ENCODE assay signal across 4 cellular contexts in genomic region chr12:65660096-65660495, GRCh38.
A peak's percentile ranks its signal among the peaks of the same experiment; 100 is the strongest.
TF ChIP-seq lines count a peak whose summit lies in the region.

No MANE protein-coding gene starts in this region.

TF ChIP-seq in IMR-90, 13 proteins besides CTCF, POLR2A, EP300 and RAD21:
- no peak for TF ChIP-seq SMC3 (IDR thresholded peaks at IDR 0.05; ENCODE audit: low read depth, low read length)
- TF ChIP-seq FOS (IDR thresholded peaks at IDR 0.05; ENCODE audit: low read depth, low read length) = no peak
- no peak for TF ChIP-seq NFE2L2 (IDR thresholded peaks at IDR 0.05; ENCODE audit: low read depth, low read length)
- no peak for TF ChIP-seq BHLHE40 (IDR thresholded peaks at IDR 0.05; ENCODE audit: low read depth, low read length)
- TF ChIP-seq MAZ (IDR thresholded peaks at IDR 0.05; ENCODE audit: borderline replicate concordance, low read depth, low read length) = no peak
- no peak for TF ChIP-seq CHD1 (IDR thresholded peaks at IDR 0.05; ENCODE audit: low read depth, low read length)
- TF ChIP-seq, protein P1, sequence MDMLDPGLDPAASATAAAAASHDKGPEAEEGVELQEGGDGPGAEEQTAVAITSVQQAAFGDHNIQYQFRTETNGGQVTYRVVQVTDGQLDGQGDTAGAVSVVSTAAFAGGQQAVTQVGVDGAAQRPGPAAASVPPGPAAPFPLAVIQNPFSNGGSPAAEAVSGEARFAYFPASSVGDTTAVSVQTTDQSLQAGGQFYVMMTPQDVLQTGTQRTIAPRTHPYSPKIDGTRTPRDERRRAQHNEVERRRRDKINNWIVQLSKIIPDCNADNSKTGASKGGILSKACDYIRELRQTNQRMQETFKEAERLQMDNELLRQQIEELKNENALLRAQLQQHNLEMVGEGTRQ (IDR thresholded peaks at IDR 0.05; ENCODE audit: low read depth, low read length) = no peak
- no peak for TF ChIP-seq ELK1 (IDR thresholded peaks at IDR 0.05; ENCODE audit: borderline replicate concordance, low read depth, low read length)
- no peak for TF ChIP-seq RFX5 (IDR thresholded peaks at IDR 0.05; ENCODE audit: low read depth, low read length)
- no peak for TF ChIP-seq MXI1 (IDR thresholded peaks at IDR 0.05; ENCODE audit: borderline replicate concordance, low read depth, low read length)
- TF ChIP-seq RCOR1 (IDR thresholded peaks at IDR 0.05; ENCODE audit: insufficient replicate concordance, low read length) = no peak
- TF ChIP-seq CEBPB (IDR thresholded peaks at IDR 0.05; ENCODE audit: low read depth, low read length) = no peak
- TF ChIP-seq MAFK (IDR thresholded peaks at IDR 0.05; ENCODE audit: low read depth, low read length) = no peak
TF ChIP-seq in IMR-90: peak in this region for 0.

TF ChIP-seq in K562, 482 proteins besides CTCF, POLR2A, EP300 and RAD21:
- TF ChIP-seq HNRNPH1 (optimal IDR thresholded peaks at IDR 0.05; ENCODE audit: low read depth, low read length) = no peak
- TF ChIP-seq, protein P2, sequence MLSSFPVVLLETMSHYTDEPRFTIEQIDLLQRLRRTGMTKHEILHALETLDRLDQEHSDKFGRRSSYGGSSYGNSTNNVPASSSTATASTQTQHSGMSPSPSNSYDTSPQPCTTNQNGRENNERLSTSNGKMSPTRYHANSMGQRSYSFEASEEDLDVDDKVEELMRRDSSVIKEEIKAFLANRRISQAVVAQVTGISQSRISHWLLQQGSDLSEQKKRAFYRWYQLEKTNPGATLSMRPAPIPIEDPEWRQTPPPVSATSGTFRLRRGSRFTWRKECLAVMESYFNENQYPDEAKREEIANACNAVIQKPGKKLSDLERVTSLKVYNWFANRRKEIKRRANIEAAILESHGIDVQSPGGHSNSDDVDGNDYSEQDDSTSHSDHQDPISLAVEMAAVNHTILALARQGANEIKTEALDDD (IDR thresholded peaks at IDR 0.05) = peak; percentile 70

TF ChIP-seq in endothelial cell of umbilical vein, 7 proteins besides CTCF, POLR2A, EP300 and RAD21:
- TF ChIP-seq, protein P3, sequence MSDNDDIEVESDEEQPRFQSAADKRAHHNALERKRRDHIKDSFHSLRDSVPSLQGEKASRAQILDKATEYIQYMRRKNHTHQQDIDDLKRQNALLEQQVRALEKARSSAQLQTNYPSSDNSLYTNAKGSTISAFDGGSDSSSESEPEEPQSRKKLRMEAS (IDR thresholded peaks at IDR 0.05; ENCODE audit: insufficient read depth, insufficient read length) = no peak
- TF ChIP-seq FOS (IDR thresholded peaks at IDR 0.05; ENCODE audit: borderline replicate concordance, insufficient read depth, low read length) (no peak), MYC (IDR thresholded peaks at IDR 0.05; ENCODE audit: low read depth, low read length) (no peak), EZH2 (IDR thresholded peaks at IDR 0.05; ENCODE audit: borderline replicate concordance, low read depth, low read length, severe bottlenecking) (no peak), JUN (IDR thresholded peaks at IDR 0.05; ENCODE audit: borderline replicate concordance, insufficient read depth, insufficient read length, low read depth) (no peak), POLR2AphosphoS5 (IDR thresholded peaks at IDR 0.05; ENCODE audit: insufficient read depth, low read depth, low read length) (no peak), GATA2 (IDR thresholded peaks at IDR 0.05; ENCODE audit: insufficient read depth, insufficient read length, low read depth, low read length) (no peak)

TF ChIP-seq in WTC11, 78 proteins besides CTCF, POLR2A, EP300 and RAD21:
- TF ChIP-seq PREB (CRISPR knock-in tag; IDR thresholded peaks at IDR 0.05; ENCODE audit: borderline replicate concordance) = no peak
- TF ChIP-seq FOXJ3 (CRISPR knock-in tag; IDR thresholded peaks at IDR 0.05; ENCODE audit: borderline replicate concordance) = no peak
- TF ChIP-seq, protein P4, sequence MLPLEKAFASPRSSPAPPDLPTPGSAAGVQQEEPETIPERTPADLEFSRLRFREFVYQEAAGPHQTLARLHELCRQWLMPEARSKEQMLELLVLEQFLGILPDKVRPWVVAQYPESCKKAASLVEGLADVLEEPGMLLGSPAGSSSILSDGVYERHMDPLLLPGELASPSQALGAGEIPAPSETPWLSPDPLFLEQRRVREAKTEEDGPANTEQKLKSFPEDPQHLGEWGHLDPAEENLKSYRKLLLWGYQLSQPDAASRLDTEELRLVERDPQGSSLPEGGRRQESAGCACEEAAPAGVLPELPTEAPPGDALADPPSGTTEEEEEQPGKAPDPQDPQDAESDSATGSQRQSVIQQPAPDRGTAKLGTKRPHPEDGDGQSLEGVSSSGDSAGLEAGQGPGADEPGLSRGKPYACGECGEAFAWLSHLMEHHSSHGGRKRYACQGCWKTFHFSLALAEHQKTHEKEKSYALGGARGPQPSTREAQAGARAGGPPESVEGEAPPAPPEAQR (CRISPR knock-in tag; IDR thresholded peaks at IDR 0.05) = no peak
- no peak for TF ChIP-seq TEAD4 (CRISPR knock-in tag; IDR thresholded peaks at IDR 0.05)
- TF ChIP-seq ZNF121 (CRISPR knock-in tag; IDR thresholded peaks at IDR 0.05) = no peak
- TF ChIP-seq, protein P5, sequence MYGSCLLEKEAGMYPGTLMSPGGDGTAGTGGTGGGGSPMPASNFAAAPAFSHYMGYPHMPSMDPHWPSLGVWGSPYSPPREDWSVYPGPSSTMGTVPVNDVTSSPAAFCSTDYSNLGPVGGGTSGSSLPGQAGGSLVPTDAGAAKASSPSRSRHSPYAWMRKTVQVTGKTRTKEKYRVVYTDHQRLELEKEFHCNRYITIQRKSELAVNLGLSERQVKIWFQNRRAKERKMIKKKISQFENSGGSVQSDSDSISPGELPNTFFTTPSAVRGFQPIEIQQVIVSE (CRISPR knock-in tag; IDR thresholded peaks at IDR 0.05; ENCODE audit: borderline replicate concordance) = no peak
- TF ChIP-seq TP53 (CRISPR knock-in tag; IDR thresholded peaks at IDR 0.05) = no peak
